ENCODE assay signal across 24 cellular contexts in genomic region chr6:139423970-139424667, GRCh38.
"Had no signal": no experiment of that assay in that cellular context is flagged by ENCODE, and none has a peak within 500 bp of the region (broad histone marks: within the 10 kb centered on the region; RNA-seq: fewer than 3 reads in every experiment).

No MANE protein-coding gene starts in this region.

- H3K9me3 ChIP-seq: ascending aorta, body of pancreas, Peyer's patch, SJSA1 had no signal

- H3K27ac ChIP-seq: ascending aorta, body of pancreas, Peyer's patch, SJSA1 had no signal

- DNase-seq: activated CD4-positive, alpha-beta T cell treated with anti-CD3 and anti-CD28 coated beads for 48 hours; activated CD4-positive, alpha-beta T cell treated with anti-CD3 and anti-CD28 coated beads, Interleukin-2, amount 50 U/mL, for 4 hours; activated CD4-positive, CD25-positive, alpha-beta regulatory T cell treated with anti-CD3 and anti-CD28 coated beads, Interleukin-2, amount 50 U/mL, for 72 hours; activated CD8-positive, alpha-beta memory T cell treated with anti-CD3 and anti-CD28 coated beads, Interleukin-2, amount 10 ng/mL, durations not matched to agents 7 days and 5 days; activated effector memory CD4-positive, alpha-beta T cell treated with anti-CD3 and anti-CD28 coated beads, Interleukin-2, amount 50 U/mL, for 16 hours; activated naive CD4-positive, alpha-beta T cell treated with Interleukin-2 at 50 U/mL for 16 hours; activated naive CD8-positive, alpha-beta T cell treated with anti-CD3 and anti-CD28 coated beads, Interleukin-2, amount 50 U/mL, for 24 hours; activated T-cell treated with anti-CD3 and anti-CD28 coated beads, Interleukin-2, amount 50 U/mL, for 4 hours; amniotic stem cell; body of pancreas; central memory CD4-positive, alpha-beta T cell; MM.1S; NCI-H1694; NCI-H2029; NCI-H748 treated with DMSO at 0.1 percent for 48 hours; Peyer's patch; SHP77; T-helper 9 cell had no signal

- ATAC-seq: activated CD8-positive, alpha-beta memory T cell treated with anti-CD3 and anti-CD28 coated beads, Interleukin-2, amount 10 ng/mL, durations not matched to agents 7 days and 5 days; activated naive CD4-positive, alpha-beta T cell treated with anti-CD3 and anti-CD28 coated beads, Interleukin-2, amount 50 U/mL, for 72 hours; activated naive CD8-positive, alpha-beta T cell treated with anti-CD3 and anti-CD28 coated beads, Interleukin-2, amount 50 U/mL, for 24 hours; activated T-cell treated with anti-CD3 and anti-CD28 coated beads, Interleukin-2, amount 50 U/mL, for 4 hours; body of pancreas; HepG2; WTC11 had no signal

- H3K4me3 ChIP-seq: ascending aorta, body of pancreas, Peyer's patch, SJSA1 had no signal

- H3K4me3 Mint-ChIP-seq: activated CD8-positive, alpha-beta memory T cell treated with anti-CD3 and anti-CD28 coated beads, Interleukin-2, amount 10 ng/mL, durations not matched to agents 7 days and 5 days; activated naive CD8-positive, alpha-beta T cell treated with anti-CD3 and anti-CD28 coated beads, Interleukin-2, amount 50 U/mL, for 24 hours; activated T-cell treated with anti-CD3 and anti-CD28 coated beads, Interleukin-2, amount 50 U/mL, for 4 hours; T-helper 1 cell treated with Interleukin-12 subunit alpha and Interleukin-12 subunit beta and Interleukin-4 antibody, amounts not matched to agents 30 μg/mL and 1 μg/mL, for 36 hours; WTC11 had no signal

- H3K4me1 Mint-ChIP-seq: activated naive CD8-positive, alpha-beta T cell treated with anti-CD3 and anti-CD28 coated beads, Interleukin-2, amount 50 U/mL, for 24 hours had no signal

- H3K27me3 ChIP-seq: ascending aorta, body of pancreas, Peyer's patch, SJSA1 had no signal

- H3K36me3 ChIP-seq: ascending aorta, Peyer's patch, SJSA1 had no signal

- H3K36me3 Mint-ChIP-seq: activated naive CD4-positive, alpha-beta T cell treated with anti-CD3 and anti-CD28 coated beads, Interleukin-2, amount 50 U/mL, for 72 hours; WTC11 had no signal

- H3K9me3 Mint-ChIP-seq: activated naive CD4-positive, alpha-beta T cell treated with anti-CD3 and anti-CD28 coated beads, Interleukin-2, amount 50 U/mL, for 72 hours; activated naive CD8-positive, alpha-beta T cell treated with anti-CD3 and anti-CD28 coated beads, Interleukin-2, amount 50 U/mL, for 24 hours; activated T-cell treated with anti-CD3 and anti-CD28 coated beads, Interleukin-2, amount 50 U/mL, for 4 hours; T-helper 1 cell treated with Interleukin-12 subunit alpha and Interleukin-12 subunit beta and Interleukin-4 antibody, amounts not matched to agents 30 μg/mL and 1 μg/mL, for 36 hours; WTC11 had no signal

- H3K27ac Mint-ChIP-seq: activated CD8-positive, alpha-beta memory T cell treated with anti-CD3 and anti-CD28 coated beads, Interleukin-2, amount 10 ng/mL, durations not matched to agents 7 days and 5 days; activated naive CD4-positive, alpha-beta T cell treated with anti-CD3 and anti-CD28 coated beads, Interleukin-2, amount 50 U/mL, for 72 hours; activated naive CD8-positive, alpha-beta T cell treated with anti-CD3 and anti-CD28 coated beads, Interleukin-2, amount 50 U/mL, for 24 hours; T-helper 1 cell treated with Interleukin-12 subunit alpha and Interleukin-12 subunit beta and Interleukin-4 antibody, amounts not matched to agents 30 μg/mL and 1 μg/mL, for 36 hours; WTC11 had no signal

- H3K4me1 ChIP-seq: ascending aorta, Peyer's patch, SJSA1 had no signal
